ENCODE assay signal across 10 cellular contexts in the genomic region with DNA sequence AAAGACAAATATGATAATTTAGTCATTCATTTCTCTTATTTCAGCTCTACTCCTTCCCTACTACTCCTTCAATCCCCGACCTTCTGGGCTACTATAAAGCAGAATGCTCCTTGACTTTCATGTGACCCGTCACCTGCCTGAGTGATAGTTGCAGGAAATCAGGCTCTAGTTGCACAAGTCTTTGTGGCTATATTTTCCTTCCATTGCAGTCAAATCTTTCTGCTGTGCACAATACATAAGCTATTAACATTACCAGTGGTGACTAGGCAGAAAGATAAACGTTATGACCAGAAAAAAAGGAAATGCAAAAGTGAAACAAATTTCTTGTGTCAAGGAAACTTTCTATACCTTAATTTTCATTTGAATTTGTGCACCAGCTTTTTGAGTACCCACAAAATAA. TPM values are rescaled to one million over a fixed set of nuclear protein-coding genes. Genes with fewer than 3 reads are reported as not detected.
DNase-seq lines count a peak whose midpoint lies in the region; ATAC-seq, FAIRE-seq and TF ChIP-seq lines count a peak whose summit lies in the region.
"Had no signal": no experiment of that assay in that cellular context is flagged by ENCODE, and none has a peak within 500 bp of the region (broad histone marks: within the 10 kb centered on the region; RNA-seq: fewer than 3 reads in every experiment).

No MANE protein-coding gene starts in this region.

- ATAC-seq in HG02973 (IDR thresholded peaks at IDR 0.05; ENCODE audit: unreplicated experiment): peak; percentile 60
- peak in 3 of 4 donors; percentile 37 to 47 (median 38) for ATAC-seq in pancreas
- ATAC-seq in HG02798 (IDR thresholded peaks at IDR 0.05; ENCODE audit: poor library complexity, unreplicated experiment): no peak

- H3K27me3 ChIP-seq in pancreas: peaks cover 0 to 4% (median 0%) of the 10 kb centered on the region in 4 donors
- H3K27me3 ChIP-seq: breast epithelium had no signal

- H3K4me1 ChIP-seq in pancreas: no peaks in the 10 kb centered on the region
- H3K4me1 ChIP-seq: breast epithelium, parathyroid adenoma had no signal

- no peak overlapping the region for H3K4me3 ChIP-seq in pancreas
- H3K4me3 ChIP-seq: breast epithelium had no signal

- DNase-seq in RCC 7860 (ENCODE audit: low spot score): peak; percentile 73
- no peak for DNase-seq in pancreas
- DNase-seq in urothelium cell line (ENCODE audit: low spot score): no peak
- DNase-seq in NCI-H446 (lab: John Stamatoyannopoulos, UW): no peak
- no peak for DNase-seq in dermis blood vessel endothelial cell

- intact Hi-C loops in pancreas (cut with DNase I): no loop called here

- H3K9me3 ChIP-seq in pancreas: no peaks in the 10 kb centered on the region
- H3K9me3 ChIP-seq: breast epithelium had no signal

- peak; percentile 32 for TF ChIP-seq POLR2A in GM19099 (IDR thresholded peaks at IDR 0.05; ENCODE audit: extremely low read depth, insufficient read length, low read depth)

- TF ChIP-seq CTCF in pancreas (IDR thresholded peaks at IDR 0.05): no peak

- H3K36me3 ChIP-seq in pancreas: no peaks in the 10 kb centered on the region
- H3K36me3 ChIP-seq: breast epithelium had no signal

- FAIRE-seq in RCC 7860 (lab: Jason Lieb, UNC): peak; percentile 91
- FAIRE-seq in pancreas (lab: Jason Lieb, UNC): no peak
- no peak for FAIRE-seq in urothelium cell line (lab: Jason Lieb, UNC)

- H3K27ac ChIP-seq in pancreas: no peak overlapping the region
- H3K27ac ChIP-seq: breast epithelium, parathyroid adenoma had no signal

- WGBS in pancreas, 2 donors: 49 to 52% methylated on average over 3 of the region's 3 CpGs

RNA-seq across cellular contexts. Expression of a gene that starts 2.3 kb away (rescaled TPM):
- total RNA-seq in pancreas (under 1 TPM in 5 of 6 donors, not detected in 1; 0.08 to 0.23 (median 0.16) TPM), dermis blood vessel endothelial cell (under 0.01 TPM in 1 of 2 replicates, not detected in the other)
- under 1 TPM; 0.02 to 0.04 TPM for polyA plus RNA-seq in pancreas
